19 cellular contexts compared by ENCODE assay signal in genomic region chr22:46922037-46922436, GRCh38.
DNase-seq lines count a peak whose midpoint lies in the region; ATAC-seq and TF ChIP-seq lines count a peak whose summit lies in the region.
"Had no signal": no experiment of that assay in that cellular context is flagged by ENCODE, and none has a peak within 500 bp of the region (broad histone marks: within the 10 kb centered on the region; RNA-seq: fewer than 3 reads in every experiment).

No MANE protein-coding gene starts in this region.

- no peak overlapping the region for H3K4me3 ChIP-seq in CD8-positive, alpha-beta T cell (ENCODE audit: low read depth, low read length)
- H3K4me3 ChIP-seq in HEK293 (ENCODE audit: low read depth, low read length): no peak overlapping the region
- no peak overlapping the region for H3K4me3 ChIP-seq in neuronal stem cell (ENCODE audit: low read length in 2 of 2)
- H3K4me3 ChIP-seq: BLaER1, GM12878 had no signal

- no peak overlapping the region for H2BK12ac ChIP-seq in neuronal stem cell (ENCODE audit: low read length)

- intact Hi-C loops in CD8-positive, alpha-beta T cell (cut with DNase I, micrococcal nuclease): no loop called here
- intact Hi-C loops in MCF 10A (cut with micrococcal nuclease): no loop called here

- BruUV-seq in MCF 10A (replicated peaks; lab: Mats Ljungman, UMichigan): no TSS peak

- DNase-seq in activated T-cell treated with anti-CD3 and anti-CD28 coated beads, Interleukin-2, amount 50 U/mL, for 72 hours: no peak
- no peak for DNase-seq in activated T-cell treated with anti-CD3 and anti-CD28 coated beads for 4 hours
- DNase-seq in CD8-positive, alpha-beta T cell: no peak
- no peak for DNase-seq in neuronal stem cell (ENCODE audit: low spot score)
- no peak for DNase-seq in MCF 10A (ENCODE audit: unreplicated experiment)
- DNase-seq: ACHN; BE2C; C1 segment of cervical spinal cord; Caco-2; Calu3; CD4-positive, alpha-beta memory T cell; CD4-positive, CD25-positive, alpha-beta regulatory T cell; DMS79 treated with DMSO at 0.1 percent for 48 hours; GDM1 had no signal

- H3K4me1 Mint-ChIP-seq in activated T-cell treated with anti-CD3 and anti-CD28 coated beads, Interleukin-2, amount 50 U/mL, for 72 hours (ENCODE audit: low read depth): no peaks in the 10 kb centered on the region
- peaks cover 8% of the 10 kb centered on the region for H3K4me1 Mint-ChIP-seq in CD8-positive, alpha-beta T cell (ENCODE audit: low read depth)
- H3K4me1 Mint-ChIP-seq in MCF 10A (ENCODE audit: insufficient read depth, unreplicated experiment): no peaks in the 10 kb centered on the region
- H3K4me1 Mint-ChIP-seq: CD14-positive monocyte had no signal

- no peak overlapping the region for H3K14ac ChIP-seq in neuronal stem cell (ENCODE audit: low read length)

- peaks cover 13 to 14% of the 10 kb centered on the region in 2 donors for H3K36me3 Mint-ChIP-seq in activated T-cell treated with anti-CD3 and anti-CD28 coated beads, Interleukin-2, amount 50 U/mL, for 72 hours (ENCODE audit: insufficient read depth in 2 of 2)
- H3K36me3 Mint-ChIP-seq in CD8-positive, alpha-beta T cell: peaks cover 58% of the 10 kb centered on the region
- no peaks in the 10 kb centered on the region for H3K36me3 Mint-ChIP-seq in MCF 10A (ENCODE audit: insufficient read depth, unreplicated experiment)

- H3K4me3 Mint-ChIP-seq in activated T-cell treated with anti-CD3 and anti-CD28 coated beads, Interleukin-2, amount 50 U/mL, for 72 hours: no peak overlapping the region
- no peak overlapping the region for H3K4me3 Mint-ChIP-seq in CD8-positive, alpha-beta T cell
- no peak overlapping the region for H3K4me3 Mint-ChIP-seq in MCF 10A (ENCODE audit: unreplicated experiment)
- H3K4me3 Mint-ChIP-seq: CD14-positive monocyte; CD4-positive, alpha-beta memory T cell; CD4-positive, CD25-positive, alpha-beta regulatory T cell had no signal

- no peak overlapping the region for H4K91ac ChIP-seq in neuronal stem cell (ENCODE audit: low read depth, low read length, poor library complexity)

- H4K8ac ChIP-seq in neuronal stem cell (ENCODE audit: low read depth, low read length): no peak overlapping the region

- no peak overlapping the region for H2AK5ac ChIP-seq in neuronal stem cell (ENCODE audit: low read depth, low read length)

- no peak for TF ChIP-seq CTCF in CD8-positive, alpha-beta T cell (IDR thresholded peaks at IDR 0.05)
- TF ChIP-seq CTCF in HEK293 (tag by site-specific recombination; IDR thresholded peaks at IDR 0.05) (no peak), MCF 10A (IDR thresholded peaks at IDR 0.05; ENCODE audit: unreplicated experiment) (no peak)

- H3K36me3 ChIP-seq in CD8-positive, alpha-beta T cell (ENCODE audit: insufficient read depth, low read length): peaks cover 4% of the 10 kb centered on the region
- H3K36me3 ChIP-seq in HEK293 (ENCODE audit: control insufficient read depth in 2 of 2, insufficient read depth in 1 of 2, low read length in 2 of 2) (peaks cover 0 to 14% of the 10 kb centered on the region in 2 experiments; a peak in 1 of 3 replicates), neuronal stem cell (replicated peaks in 1 of 2; ENCODE audit: control insufficient read depth in 2 of 2, insufficient read depth in 2 of 2, low read length in 2 of 2) (no peaks in the 10 kb centered on the region)
- H3K36me3 ChIP-seq: BE2C had no signal

- no peaks in the 10 kb centered on the region for H3K4me1 ChIP-seq in CD8-positive, alpha-beta T cell (ENCODE audit: insufficient read depth, low read length)
- no peaks in the 10 kb centered on the region for H3K4me1 ChIP-seq in HEK293 (ENCODE audit: control insufficient read depth, insufficient read depth, low read length)
- no peaks in the 10 kb centered on the region for H3K4me1 ChIP-seq in neuronal stem cell (ENCODE audit: control insufficient read depth in 2 of 2, insufficient read depth in 1 of 2, low read depth in 1 of 2, low read length in 2 of 2)
- H3K4me1 ChIP-seq: BE2C, Caco-2 had no signal

- CTCF ChIA-PET in CD8-positive, alpha-beta T cell (lab: Charles Lee): no interaction called here
- CTCF ChIA-PET in HEK293 (lab: Yijun Ruan, JAX) (interaction anchor here (0.6 to 0.8 kb wide), 2 partner anchors 89 to 283 kb away, joined by 3 to 4 read pairs; no protein-coding TSS in a partner anchor), MCF 10A (lab: Yijun Ruan, JAX) (interaction anchor here (0.6 kb wide), 2 partner anchors 11 to 98 kb away, joined by 3 to 4 read pairs; no protein-coding TSS in a partner anchor)

- H3K9ac ChIP-seq in neuronal stem cell (ENCODE audit: low read depth, low read length, poor library complexity): no peak overlapping the region
- H3K9ac ChIP-seq: BLaER1 had no signal

- H3K18ac ChIP-seq in neuronal stem cell (ENCODE audit: low read length): no peak overlapping the region

- no peak overlapping the region for H2BK120ac ChIP-seq in neuronal stem cell (ENCODE audit: low read depth, low read length)

- peaks cover 5% of the 10 kb centered on the region in 2 donors for H3K9me3 Mint-ChIP-seq in activated T-cell treated with anti-CD3 and anti-CD28 coated beads, Interleukin-2, amount 50 U/mL, for 72 hours
- H3K9me3 Mint-ChIP-seq in CD8-positive, alpha-beta T cell: peaks cover 2% of the 10 kb centered on the region
- H3K9me3 Mint-ChIP-seq in MCF 10A (ENCODE audit: unreplicated experiment): peaks cover 11% of the 10 kb centered on the region

- H3K27ac ChIP-seq in CD8-positive, alpha-beta T cell (ENCODE audit: low read depth, low read length): no peak overlapping the region
- H3K27ac ChIP-seq in HEK293 (ENCODE audit: extremely low read depth, low read depth, low read length) (no peak overlapping the region), neuronal stem cell (replicated peaks; ENCODE audit: low read length) (no peak overlapping the region)
- H3K27ac ChIP-seq: 22Rv1, BLaER1 had no signal

- H3K27me3 ChIP-seq in CD8-positive, alpha-beta T cell (ENCODE audit: insufficient read depth, low read length): no peaks in the 10 kb centered on the region
- no peaks in the 10 kb centered on the region for H3K27me3 ChIP-seq in neuronal stem cell (ENCODE audit: control insufficient read depth in 3 of 3, insufficient read depth in 3 of 3, low read depth in 1 of 3, low read length in 3 of 3)
- H3K27me3 ChIP-seq: BE2C, BLaER1 had no signal

- H2BK5ac ChIP-seq in neuronal stem cell (ENCODE audit: low read length): no peak overlapping the region

- H3K79me1 ChIP-seq in neuronal stem cell (ENCODE audit: low read depth, low read length): peaks cover 2% of the 10 kb centered on the region

- no peak overlapping the region for H3K23ac ChIP-seq in neuronal stem cell (ENCODE audit: low read depth, low read length, poor library complexity)

- H3K4me2 ChIP-seq in neuronal stem cell (ENCODE audit: insufficient read depth, low read length, poor library complexity, severe bottlenecking): no peak overlapping the region
- H3K4me2 ChIP-seq: BLaER1 had no signal

- no peaks in the 10 kb centered on the region for H3K27me3 Mint-ChIP-seq in activated T-cell treated with anti-CD3 and anti-CD28 coated beads, Interleukin-2, amount 50 U/mL, for 72 hours (ENCODE audit: low read depth)
- no peaks in the 10 kb centered on the region for H3K27me3 Mint-ChIP-seq in CD8-positive, alpha-beta T cell (ENCODE audit: low read depth)
- H3K27me3 Mint-ChIP-seq in MCF 10A (ENCODE audit: insufficient read depth, unreplicated experiment): no peaks in the 10 kb centered on the region
- H3K27me3 Mint-ChIP-seq: CD4-positive, alpha-beta memory T cell; CD4-positive, CD25-positive, alpha-beta regulatory T cell had no signal

- no peak overlapping the region for H3K4ac ChIP-seq in neuronal stem cell (ENCODE audit: low read length)

- peak overlapping the region; percentile 17 for H3K27ac Mint-ChIP-seq in activated T-cell treated with anti-CD3 and anti-CD28 coated beads, Interleukin-2, amount 50 U/mL, for 72 hours
- peak overlapping the region; percentile 14 for H3K27ac Mint-ChIP-seq in CD8-positive, alpha-beta T cell
- no peak overlapping the region for H3K27ac Mint-ChIP-seq in MCF 10A (ENCODE audit: low read depth, unreplicated experiment)

- H2BK15ac ChIP-seq in neuronal stem cell (ENCODE audit: low read length): no peak overlapping the region

- H3K9me3 ChIP-seq in CD8-positive, alpha-beta T cell (ENCODE audit: low read length): no peaks in the 10 kb centered on the region
- H3K9me3 ChIP-seq in HEK293 (ENCODE audit: control insufficient read depth, insufficient read depth, low read depth, low read length): no peaks in the 10 kb centered on the region; the same call in 1 of the 2 replicates
- peaks cover 0 to 6% of the 10 kb centered on the region in 2 donors for H3K9me3 ChIP-seq in neuronal stem cell (replicated peaks in 1 of 2; ENCODE audit: control insufficient read depth in 2 of 2, insufficient read depth in 1 of 2, low read depth in 1 of 2, low read length in 2 of 2)
- H3K9me3 ChIP-seq: BE2C, Caco-2 had no signal

- ATAC-seq in activated T-cell treated with anti-CD3 and anti-CD28 coated beads, Interleukin-2, amount 50 U/mL, for 72 hours (replicated peaks in 1 of 2): no peak
- ATAC-seq in CD8-positive, alpha-beta T cell: no peak
- ATAC-seq: GM12878 had no signal

- no peak overlapping the region for H2AFZ ChIP-seq in neuronal stem cell (ENCODE audit: low read length)

- POLR2A ChIA-PET in CD8-positive, alpha-beta T cell (lab: Charles Lee): no interaction called here
- POLR2A ChIA-PET in HEK293 (lab: Yijun Ruan, JAX): no interaction called here
- POLR2A ChIA-PET in MCF 10A (lab: Yijun Ruan, JAX): interaction anchor here (0.7 kb wide), 1 partner anchor 12 kb away, joined by 3 read pairs; no protein-coding TSS in a partner anchor

TF ChIP-seq in HEK293, 187 proteins besides CTCF, POLR2A, EP300 and RAD21 (continues in another document):
- no peak for TF ChIP-seq ZNF302 (tag by site-specific recombination; IDR thresholded peaks at IDR 0.05; ENCODE audit: low read depth)
